In genomic region chr5:152942633-152943336, GRCh38 we compare ENCODE assay signal across 32 cellular contexts.
"Had no signal": no experiment of that assay in that cellular context is flagged by ENCODE, and none has a peak within 500 bp of the region (broad histone marks: within the 10 kb centered on the region; RNA-seq: fewer than 3 reads in every experiment).

No MANE protein-coding gene starts in this region.

- H3K36me3 ChIP-seq: ascending aorta, SJCRH30 had no signal

- H3K9me3 ChIP-seq: ascending aorta, SJCRH30 had no signal

- H3K4me1 ChIP-seq: ascending aorta, SJCRH30 had no signal

- H3K4me3 ChIP-seq: ascending aorta, K562, PC-9, SJCRH30, SK-N-MC had no signal

- H3K27me3 ChIP-seq: ascending aorta, SJCRH30 had no signal

- FAIRE-seq: K562, RCC 7860, TTC549 had no signal

- H3K27ac ChIP-seq: ascending aorta, PC-9, RWPE1, SJCRH30, SK-N-MC had no signal

- DNase-seq: activated CD4-positive, alpha-beta T cell treated with anti-CD3 and anti-CD28 coated beads for 36 hours; activated CD4-positive, alpha-beta T cell treated with anti-CD3 and anti-CD28 coated beads, Interleukin-2, amount 10 ng/mL, durations not matched to agents 7 days and 5 days; activated CD4-positive, alpha-beta T cell treated with anti-CD3 and anti-CD28 coated beads, Interleukin-2, amount 50 U/mL, for 48 hours; activated CD8-positive, alpha-beta T cell treated with anti-CD3 and anti-CD28 coated beads, Interleukin-2, amount 10 ng/mL, durations not matched to agents 7 days and 5 days; activated gamma-delta T cell; activated naive CD4-positive, alpha-beta T cell treated with Interleukin-2 at 50 U/mL for 16 hours; activated naive CD8-positive, alpha-beta T cell treated with anti-CD3 and anti-CD28 coated beads, Interleukin-2, amount 10 ng/mL, durations not matched to agents 7 days and 5 days; activated T-cell treated with anti-CD3 and anti-CD28 coated beads, Interleukin-2, amount 50 U/mL, for 24 hours; amygdala; caudate nucleus; IMR-90; NCI-H1105; NCI-H1417 treated with DMSO at 0.1 percent for 48 hours; NCI-H187 treated with DMSO at 0.1 percent for 48 hours; NCI-H2081; NCI-H2171 treated with DMSO at 0.1 percent for 48 hours; NCI-H2227 treated with DMSO at 0.1 percent for 48 hours; NCI-H446; NCI-H510A treated with DMSO at 0.1 percent for 48 hours; NCI-H526 treated with DMSO at 0.1 percent for 48 hours; NCI-H774; PC-9; SHP77; SJCRH30 had no signal

- ATAC-seq: activated CD4-positive, alpha-beta T cell treated with anti-CD3 and anti-CD28 coated beads for 36 hours; activated CD4-positive, CD25-positive, alpha-beta regulatory T cell treated with anti-CD3 and anti-CD28 coated beads, Interleukin-2, amount 50 U/mL, for 24 hours; activated CD8-positive, alpha-beta T cell treated with anti-CD3 and anti-CD28 coated beads, Interleukin-2, amount 10 ng/mL, durations not matched to agents 7 days and 5 days; K562; WTC11 had no signal
